In the genomic region with DNA sequence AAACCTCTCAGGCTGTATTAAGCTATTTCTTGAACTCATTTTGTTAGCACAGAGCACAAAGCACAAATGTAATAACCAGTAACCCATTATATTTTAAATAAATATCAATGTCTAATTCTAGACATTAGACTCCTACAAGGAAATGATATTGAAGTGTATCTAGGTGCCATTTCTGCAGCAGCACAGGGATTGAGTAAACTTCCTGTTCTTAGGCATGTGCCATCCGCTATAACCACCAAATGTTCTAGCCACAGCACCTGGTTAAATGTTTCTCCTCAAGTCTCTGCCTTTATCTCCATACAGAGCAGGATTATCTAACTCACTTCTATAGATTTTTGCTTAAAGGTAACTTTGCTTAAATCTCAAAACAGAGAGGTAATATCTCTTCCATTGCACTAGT, we compare ENCODE assay signal across 21 cellular contexts. TPM values are rescaled to one million over a fixed set of nuclear protein-coding genes. Genes with fewer than 3 reads are reported as not detected.
"Had no signal": no experiment of that assay in that cellular context is flagged by ENCODE, and none has a peak within 500 bp of the region (broad histone marks: within the 10 kb centered on the region; RNA-seq: fewer than 3 reads in every experiment).

No MANE protein-coding gene starts in this region.

- H3K27ac ChIP-seq: epithelial cell of prostate, psoas muscle, sigmoid colon, suprapubic skin had no signal

- H3K4me3 ChIP-seq: body of pancreas, lung, psoas muscle, sigmoid colon, suprapubic skin, upper lobe of left lung had no signal

- H3K4me1 ChIP-seq: psoas muscle, suprapubic skin had no signal

- H3K36me3 Mint-ChIP-seq: naive thymus-derived CD4-positive, alpha-beta T cell had no signal

- H3K9me3 ChIP-seq: body of pancreas, psoas muscle, sigmoid colon, suprapubic skin, upper lobe of left lung had no signal

- H3K27ac Mint-ChIP-seq: activated B cell treated with CpG ODN at 0.5 μM for 24 hours; activated CD4-positive, alpha-beta T cell treated with anti-CD3 and anti-CD28 coated beads, Interleukin-2, amount 10 ng/mL, durations not matched to agents 7 days and 5 days; naive thymus-derived CD4-positive, alpha-beta T cell; T-helper 1 cell treated with Interleukin-12 subunit alpha and Interleukin-12 subunit beta and Interleukin-4 antibody, amounts not matched to agents 30 μg/mL and 1 μg/mL, for 36 hours had no signal

- DNase-seq: activated B cell treated with CpG ODN at 0.5 μM for 24 hours; activated CD4-positive, alpha-beta T cell treated with anti-CD3 and anti-CD28 coated beads, Interleukin-2, amount 10 ng/mL, durations not matched to agents 7 days and 5 days; activated naive CD4-positive, alpha-beta T cell treated with anti-CD3 and anti-CD28 coated beads, Interleukin-2, amount 50 U/mL, for 16 hours; activated T-cell treated with anti-CD3 and anti-CD28 coated beads for 4 hours; amniotic stem cell; cortex of kidney; effector memory CD4-positive, alpha-beta T cell; hippocampal formation; kidney glomerular epithelial cell; naive thymus-derived CD4-positive, alpha-beta T cell; psoas muscle; sigmoid colon; stimulated activated CD4-positive, alpha-beta T cell treated with anti-CD3 and anti-CD28 coated beads, Interleukin-2, amount 100 ng/mL, for 48 hours; stimulated activated naive CD4-positive, alpha-beta T cell treated with Interleukin-2 at 50 U/mL for 16 hours; upper lobe of left lung had no signal

- H3K9me3 Mint-ChIP-seq: activated CD4-positive, alpha-beta T cell treated with anti-CD3 and anti-CD28 coated beads, Interleukin-2, amount 10 ng/mL, durations not matched to agents 7 days and 5 days; central memory CD8-positive, alpha-beta T cell; T-helper 1 cell treated with Interleukin-12 subunit alpha and Interleukin-12 subunit beta and Interleukin-4 antibody, amounts not matched to agents 30 μg/mL and 1 μg/mL, for 36 hours had no signal

- H3K4me3 Mint-ChIP-seq: activated B cell treated with CpG ODN at 0.5 μM for 24 hours; activated CD4-positive, alpha-beta T cell treated with anti-CD3 and anti-CD28 coated beads, Interleukin-2, amount 10 ng/mL, durations not matched to agents 7 days and 5 days; central memory CD8-positive, alpha-beta T cell; naive thymus-derived CD4-positive, alpha-beta T cell; T-helper 1 cell treated with Interleukin-12 subunit alpha and Interleukin-12 subunit beta and Interleukin-4 antibody, amounts not matched to agents 30 μg/mL and 1 μg/mL, for 36 hours had no signal

- ATAC-seq: body of pancreas; naive thymus-derived CD4-positive, alpha-beta T cell; psoas muscle had no signal

- H3K36me3 ChIP-seq: sigmoid colon, suprapubic skin, upper lobe of left lung had no signal

- H3K27me3 ChIP-seq: body of pancreas, sigmoid colon, suprapubic skin, upper lobe of left lung had no signal

- H3K4me1 Mint-ChIP-seq: activated B cell treated with CpG ODN at 0.5 μM for 24 hours; activated CD4-positive, alpha-beta T cell treated with anti-CD3 and anti-CD28 coated beads, Interleukin-2, amount 10 ng/mL, durations not matched to agents 7 days and 5 days; central memory CD8-positive, alpha-beta T cell; naive thymus-derived CD4-positive, alpha-beta T cell had no signal

RNA-seq across cellular contexts. Expression of a gene that starts 51.4 kb away (rescaled TPM):
- total RNA-seq: activated B cell treated with CpG ODN at 0.5 μM for 24 hours had no signal
- polyA plus RNA-seq: naive thymus-derived CD4-positive, alpha-beta T cell had no signal
